Comparison of ENCODE assay signal across 7 cellular contexts in the genomic region with DNA sequence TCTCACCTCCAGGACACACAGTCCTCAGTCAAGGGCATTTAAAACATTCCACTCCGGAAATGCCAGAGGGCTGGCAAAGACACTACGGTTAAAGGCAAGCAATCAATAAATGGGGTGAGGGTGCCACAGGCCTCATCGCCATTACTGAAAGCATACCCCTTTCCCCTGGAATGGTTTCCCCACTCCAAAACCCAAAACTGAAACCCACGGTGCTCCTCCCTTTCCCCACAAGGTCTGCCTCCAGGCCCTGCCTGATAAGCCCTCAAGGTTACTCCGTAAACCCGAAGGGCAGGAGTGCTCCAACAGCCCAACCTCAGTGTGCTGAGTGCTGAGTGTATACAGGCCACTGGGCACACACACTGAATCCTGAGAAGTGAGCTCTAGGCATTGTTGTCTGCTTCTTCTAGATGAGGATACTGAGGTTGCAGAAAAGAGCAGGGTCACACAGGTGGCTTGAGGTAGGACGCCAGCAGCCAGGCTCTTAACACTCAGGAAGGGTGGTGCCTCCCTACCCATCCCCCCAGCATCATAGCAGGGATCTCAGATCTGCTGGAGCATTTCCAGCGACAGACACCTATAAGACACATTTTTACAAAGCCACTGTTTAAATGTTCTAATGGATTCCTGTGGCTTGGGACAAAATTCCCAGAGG. TPM values are rescaled to one million over a fixed set of nuclear protein-coding genes. Genes with fewer than 3 reads are reported as not detected.
DNase-seq lines count a peak whose midpoint lies in the region; ATAC-seq and TF ChIP-seq lines count a peak whose summit lies in the region.

No MANE protein-coding gene starts in this region.

- peak overlapping the region; percentile 77 for H3K4me3 Mint-ChIP-seq in glutamatergic neuron (ENCODE audit: unreplicated experiment)

- ATAC-seq in GM19438 (IDR thresholded peaks at IDR 0.05; ENCODE audit: low read depth, unreplicated experiment) (peak; percentile 25), psoas muscle (no peak)

- H3K9me3 Mint-ChIP-seq in glutamatergic neuron (ENCODE audit: unreplicated experiment) = peaks cover 33% of the 10 kb centered on the region

- peak; percentile 55 to 81 for DNase-seq in NCI-H526 (lab: John Stamatoyannopoulos, UW)
- DNase-seq in glutamatergic neuron = no peak
- no peak for DNase-seq in psoas muscle
- DNase-seq in testis = no peak
- DNase-seq in ACHN = no peak
- DNase-seq in GOT3 (lab: John Stamatoyannopoulos, UW) = no peak

- H3K4me3 ChIP-seq in psoas muscle = no peak overlapping the region
- H3K4me3 ChIP-seq in testis = no peak overlapping the region

- H3K27me3 ChIP-seq in psoas muscle (ENCODE audit: insufficient read depth in 3 of 3, low read length in 2 of 3) (no peaks in the 10 kb centered on the region), testis (no peaks in the 10 kb centered on the region)

- peak overlapping the region; percentile 46 for H3K27ac ChIP-seq in psoas muscle
- peak overlapping the region in 1 of 2 donors; percentile 37 for H3K27ac ChIP-seq in testis

- H3K4me1 ChIP-seq in psoas muscle = peaks cover 98% of the 10 kb centered on the region
- peaks cover 69% of the 10 kb centered on the region for H3K4me1 ChIP-seq in testis

- no peak for TF ChIP-seq POLR2A in testis (IDR thresholded peaks at IDR 0.05)

- peaks cover 26% of the 10 kb centered on the region for H3K27me3 Mint-ChIP-seq in glutamatergic neuron (ENCODE audit: unreplicated experiment)

- in situ Hi-C loops in ACHN (cut with HindIII; ENCODE audit: low pct_ligation_motif_present, low pct_unique_long_range_greater_than_20kb, low sequenced_read_pairs) = no loop called here

- peak overlapping the region; percentile 99 for H3K27ac Mint-ChIP-seq in glutamatergic neuron (ENCODE audit: unreplicated experiment)

- no peaks in the 10 kb centered on the region for H3K9me3 ChIP-seq in psoas muscle
- H3K9me3 ChIP-seq in testis = no peaks in the 10 kb centered on the region

- H3K36me3 ChIP-seq in psoas muscle (ENCODE audit: insufficient read depth in 1 of 2, low read depth in 1 of 2) = no peaks in the 10 kb centered on the region
- H3K36me3 ChIP-seq in testis (ENCODE audit: low read depth, missing control alignments) = no peaks in the 10 kb centered on the region

- 67 to 76% (median 67%) methylated on average over 8 of the region's 8 CpGs for WGBS in psoas muscle, 3 donors
- WGBS in testis, 2 donors = 51 to 71% methylated on average over 8 of the region's 8 CpGs

- H3K36me3 Mint-ChIP-seq in glutamatergic neuron (ENCODE audit: unreplicated experiment) = peaks cover 4% of the 10 kb centered on the region

- intact Hi-C loops in psoas muscle (cut with DNase I) = no loop called here
- intact Hi-C loops in testis (cut with DNase I; ENCODE audit: low total_unique reads) = no loop called here

- H3K4me1 Mint-ChIP-seq in glutamatergic neuron (ENCODE audit: low read depth, unreplicated experiment) = peaks cover 72% of the 10 kb centered on the region

- TF ChIP-seq CTCF in glutamatergic neuron (IDR thresholded peaks at IDR 0.05; ENCODE audit: partially characterized antibody, unreplicated experiment) = no peak
- TF ChIP-seq CTCF in psoas muscle (IDR thresholded peaks at IDR 0.05) = no peak
- no peak for TF ChIP-seq CTCF in testis (IDR thresholded peaks at IDR 0.05)

RNA-seq across cellular contexts. Expression of gene SSBP3, which starts 29.0 kb away (rescaled TPM):
- total RNA-seq in glutamatergic neuron (ENCODE audit: unreplicated experiment) (608 TPM), psoas muscle (10 to 100 TPM; 13.8 to 24.2 (median 22.0) TPM), testis (10 to 100 TPM; 91.6 to 99.0 TPM)
- polyA plus RNA-seq in psoas muscle (10 to 100 TPM in 2 of 3 donors, 1 to 10 TPM in 1; 7.9 to 22.6 (median 12.5) TPM), testis (ENCODE audit: insufficient read depth, low read depth, low replicate concordance) (88.8 TPM)

Comparison
In these comparisons a context has a peak if more than half of its experiments do, and no peak if none do; other contexts are left out.
1. DNase-seq: peak in NCI-H526 (2 of 2); none in glutamatergic neuron (single experiment), psoas muscle (0 of 2), testis (single experiment), ACHN (single experiment) and GOT3 (single experiment).